In genomic region chr21:45947296-45947695, GRCh38 we compare ENCODE assay signal across 16 cellular contexts. TPM values are rescaled to one million over a fixed set of nuclear protein-coding genes. Genes with fewer than 3 reads are reported as not detected.
A peak's percentile ranks its signal among the peaks of the same experiment; 100 is the strongest.
DNase-seq lines count a peak whose midpoint lies in the region; ATAC-seq, FAIRE-seq and TF ChIP-seq lines count a peak whose summit lies in the region.
"Had no signal": no experiment of that assay in that cellular context is flagged by ENCODE, and none has a peak within 500 bp of the region (broad histone marks: within the 10 kb centered on the region; RNA-seq: fewer than 3 reads in every experiment).

No MANE protein-coding gene starts in this region.

- H3K4me1 ChIP-seq in H1 (replicated peaks in 1 of 4; ENCODE audit: control insufficient read depth in 3 of 4, insufficient read depth in 4 of 4, low read length in 3 of 4) (no peaks in the 10 kb centered on the region; a peak in 1 of 7 replicates), mesenchymal stem cell (ENCODE audit: control insufficient read depth, insufficient read depth, low read depth, low read length) (peaks cover 11% of the 10 kb centered on the region)

- H3K27me3 ChIP-seq in H1 (replicated peaks in 1 of 4; ENCODE audit: control insufficient read depth in 3 of 4, extremely low read depth in 1 of 4, insufficient read depth in 3 of 4, low read length in 3 of 4) (peaks cover 0 to 3% (median 0%) of the 10 kb centered on the region in 4 experiments; a peak in 1 of 7 replicates), mesenchymal stem cell (ENCODE audit: control insufficient read depth in 1 of 2, insufficient read depth in 1 of 2, low read length in 2 of 2) (peaks cover 0 to 5% of the 10 kb centered on the region in 2 experiments)
- H3K27me3 ChIP-seq: BLaER1 treated with 17β-estradiol and CSF1 and Interleukin-3, amounts not matched to agents 10 nM and 100 nM had no signal

- intact Hi-C loops in activated CD4-positive, alpha-beta memory T cell treated with anti-CD3 and anti-CD28 coated beads for 36 hours (cut with micrococcal nuclease), result no loop called here

- H3K79me1 ChIP-seq in H1 (ENCODE audit: low read depth, low read length), result no peaks in the 10 kb centered on the region
- H3K79me1 ChIP-seq in mesenchymal stem cell (replicated peaks; ENCODE audit: low read length, poor library complexity, severe bottlenecking), result no peaks in the 10 kb centered on the region

- no peaks in the 10 kb centered on the region for H3K4me1 Mint-ChIP-seq in stimulated activated memory B cell treated with anti-CD40 and anti-IgM and Interleukin-4, amounts not matched to agents 10 μg/mL and 1 μg/mL and 100 μg/mL, for 72 hours
- H3K4me1 Mint-ChIP-seq in activated CD4-positive, alpha-beta memory T cell treated with anti-CD3 and anti-CD28 coated beads for 36 hours (ENCODE audit: low read depth), result no peaks in the 10 kb centered on the region
- H3K4me1 Mint-ChIP-seq: IgD-negative memory B cell had no signal

- no peak overlapping the region for H2BK120ac ChIP-seq in H1 (replicated peaks; ENCODE audit: low read depth, low read length)
- H2BK120ac ChIP-seq in mesenchymal stem cell (ENCODE audit: low read depth, low read length), result no peak overlapping the region

- H3K56ac ChIP-seq in H1 (replicated peaks; ENCODE audit: insufficient read length, low read depth, low read length), result no peak overlapping the region

- no peaks in the 10 kb centered on the region for H3K23me2 ChIP-seq in H1 (ENCODE audit: low read depth, low read length)

- H3K4ac ChIP-seq in H1 (replicated peaks; ENCODE audit: insufficient read length, low read depth, low read length) (no peak overlapping the region), mesenchymal stem cell (ENCODE audit: low read depth in 1 of 2, low read length in 2 of 2) (no peak overlapping the region)

- H3K9me3 Mint-ChIP-seq in stimulated activated memory B cell treated with anti-CD40 and anti-IgM and Interleukin-4, amounts not matched to agents 10 μg/mL and 1 μg/mL and 100 μg/mL, for 72 hours, result peaks cover 4% of the 10 kb centered on the region
- no peaks in the 10 kb centered on the region for H3K9me3 Mint-ChIP-seq in activated CD4-positive, alpha-beta memory T cell treated with anti-CD3 and anti-CD28 coated beads for 36 hours
- H3K9me3 Mint-ChIP-seq: CD4-positive, CD25-positive, alpha-beta regulatory T cell; H9; IgD-negative memory B cell had no signal

- H3K9me3 ChIP-seq in H1 (ENCODE audit: insufficient read depth in 2 of 2, low read depth in 1 of 2, low read length in 1 of 2), result peaks cover 0 to 3% of the 10 kb centered on the region in 2 experiments; a peak in 1 of 4 replicates
- H3K9me3 ChIP-seq in mesenchymal stem cell (ENCODE audit: control insufficient read depth, low read length), result no peaks in the 10 kb centered on the region

- H3K9ac ChIP-seq in H1 (replicated peaks in 1 of 4; ENCODE audit: extremely low read depth in 1 of 4, low read depth in 3 of 4, low read length in 3 of 4) (no peak overlapping the region), mesenchymal stem cell (ENCODE audit: low read length) (no peak overlapping the region)
- H3K9ac ChIP-seq: BLaER1 treated with 17β-estradiol and CSF1 and Interleukin-3, amounts not matched to agents 10 nM and 100 nM; GM23248 had no signal

- no peak for TF ChIP-seq CTCF in H1 (IDR thresholded peaks at IDR 0.05; ENCODE audit: control extremely low read depth in 1 of 3, insufficient read depth in 1 of 3, low read depth in 1 of 3, low read length in 3 of 3)

- WGBS in H1 (ENCODE audit: extremely low coverage in 1 of 2, insufficient coverage in 1 of 2, insufficient read length in 1 of 2, insufficient replicate concordance in 2 of 2, low coverage in 1 of 2, low lambda C conversion rate in 2 of 2, missing lambda C conversion rate in 1 of 2), 2 experiments, result 96% methylated on average over 16 of the region's 16 CpGs; no CpG with 5 or more reads in 1 of the 2 experiments
- WGBS in mesenchymal stem cell, result 95% methylated on average over 16 of the region's 16 CpGs

- H2AK5ac ChIP-seq in H1 (ENCODE audit: low read depth, low read length) (no peak overlapping the region), mesenchymal stem cell (ENCODE audit: low read length, severe bottlenecking) (no peak overlapping the region)

- H2BK15ac ChIP-seq in H1 (ENCODE audit: low read length), result no peak overlapping the region
- no peak overlapping the region for H2BK15ac ChIP-seq in mesenchymal stem cell (ENCODE audit: low read depth, poor library complexity, severe bottlenecking)

- H3K27ac Mint-ChIP-seq in stimulated activated memory B cell treated with anti-CD40 and anti-IgM and Interleukin-4, amounts not matched to agents 10 μg/mL and 1 μg/mL and 100 μg/mL, for 72 hours, result no peak overlapping the region
- H3K27ac Mint-ChIP-seq in activated CD4-positive, alpha-beta memory T cell treated with anti-CD3 and anti-CD28 coated beads for 36 hours, result no peak overlapping the region
- H3K27ac Mint-ChIP-seq: H9 had no signal

- H3K36me3 ChIP-seq in H1 (ENCODE audit: control insufficient read depth in 2 of 4, insufficient read depth in 4 of 4, low read length in 3 of 4) (no peaks in the 10 kb centered on the region), mesenchymal stem cell (ENCODE audit: control insufficient read depth in 1 of 2, insufficient read depth in 2 of 2, low read depth in 1 of 2, low read length in 2 of 2) (no peaks in the 10 kb centered on the region)
- H3K36me3 ChIP-seq: BLaER1 treated with 17β-estradiol and CSF1 and Interleukin-3, amounts not matched to agents 10 nM and 100 nM had no signal

- H3K4me3 ChIP-seq in H1 (ENCODE audit: extremely low read depth in 1 of 4, insufficient read depth in 2 of 4, low read depth in 3 of 4, low read length in 4 of 4), result no peak overlapping the region
- H3K4me3 ChIP-seq in mesenchymal stem cell (ENCODE audit: insufficient read depth in 1 of 2, low read depth in 1 of 2, low read length in 2 of 2), result no peak overlapping the region
- H3K4me3 ChIP-seq: BLaER1 treated with 17β-estradiol and CSF1 and Interleukin-3, amounts not matched to agents 10 nM and 100 nM; GM23248 had no signal

- no peak for TF ChIP-seq POLR2A in H1 (IDR thresholded peaks at IDR 0.05; ENCODE audit: control extremely low read depth in 1 of 2, low read depth in 2 of 2, low read length in 2 of 2)

- DNase-seq in NCI-H2171 treated with DMSO at 0.1 percent for 48 hours (lab: John Stamatoyannopoulos, UW) (peak; percentile 24), NCI-H2171 (lab: John Stamatoyannopoulos, UW) (no peak), NCI-H345 (lab: John Stamatoyannopoulos, UW) (peak; percentile 25), H1 (ENCODE audit: low read depth in 1 of 2, low spot score in 2 of 2) (no peak), mesenchymal stem cell (no peak)
- no peak for DNase-seq in activated CD4-positive, alpha-beta memory T cell treated with anti-CD3 and anti-CD28 coated beads for 36 hours
- DNase-seq: AML-193; CD4-positive, CD25-positive, alpha-beta regulatory T cell; DMS 273 treated with DMSO at 0.1 percent for 48 hours; GM23248; H9 had no signal

- POLR2A ChIA-PET in H1 (lab: Charles Lee; ENCODE audit: partially characterized antibody), result interaction anchor here (1.3 kb wide), 1 partner anchor 22 kb away, joined by 3 read pairs; no protein-coding TSS in a partner anchor
- POLR2A ChIA-PET in activated CD4-positive, alpha-beta memory T cell treated with anti-CD3 and anti-CD28 coated beads for 36 hours (lab: Charles Lee), result no interaction called here

- H4K91ac ChIP-seq in H1 (replicated peaks; ENCODE audit: insufficient read length, low read length) (no peak overlapping the region), mesenchymal stem cell (ENCODE audit: low read length) (no peak overlapping the region)

- H3K4me3 Mint-ChIP-seq in stimulated activated memory B cell treated with anti-CD40 and anti-IgM and Interleukin-4, amounts not matched to agents 10 μg/mL and 1 μg/mL and 100 μg/mL, for 72 hours, result no peak overlapping the region
- no peak overlapping the region for H3K4me3 Mint-ChIP-seq in activated CD4-positive, alpha-beta memory T cell treated with anti-CD3 and anti-CD28 coated beads for 36 hours
- H3K4me3 Mint-ChIP-seq: CD4-positive, CD25-positive, alpha-beta regulatory T cell; H9; IgD-negative memory B cell had no signal

- H2BK5ac ChIP-seq in H1 (ENCODE audit: low read depth, low read length) (no peak overlapping the region), mesenchymal stem cell (ENCODE audit: low read depth, low read length, poor library complexity, severe bottlenecking) (no peak overlapping the region)

- H3K36me3 Mint-ChIP-seq in stimulated activated memory B cell treated with anti-CD40 and anti-IgM and Interleukin-4, amounts not matched to agents 10 μg/mL and 1 μg/mL and 100 μg/mL, for 72 hours, result no peaks in the 10 kb centered on the region
- no peaks in the 10 kb centered on the region for H3K36me3 Mint-ChIP-seq in activated CD4-positive, alpha-beta memory T cell treated with anti-CD3 and anti-CD28 coated beads for 36 hours
- H3K36me3 Mint-ChIP-seq: CD4-positive, CD25-positive, alpha-beta regulatory T cell had no signal

- H2AFZ ChIP-seq in H1 (ENCODE audit: low read length), result no peak overlapping the region
- no peak overlapping the region for H2AFZ ChIP-seq in mesenchymal stem cell (ENCODE audit: low read depth, low read length)
- H2AFZ ChIP-seq: GM23248 had no signal

- H3K4me2 ChIP-seq in H1 (ENCODE audit: insufficient read depth in 1 of 2, low read depth in 2 of 2, low read length in 2 of 2), result no peak overlapping the region
- no peak overlapping the region for H3K4me2 ChIP-seq in mesenchymal stem cell (ENCODE audit: low read length, poor library complexity, severe bottlenecking)

- H3K18ac ChIP-seq in H1 (ENCODE audit: extremely low read depth, low read length) (no peak overlapping the region), mesenchymal stem cell (ENCODE audit: low read depth in 1 of 2, low read length in 2 of 2) (no peak overlapping the region)

- peak; percentile 4 for ATAC-seq in stimulated activated memory B cell treated with anti-CD40 and anti-IgM and Interleukin-4, amounts not matched to agents 10 μg/mL and 1 μg/mL and 100 μg/mL, for 72 hours
- no peak for ATAC-seq in HG03139 (IDR thresholded peaks at IDR 0.05; ENCODE audit: unreplicated experiment)

- H3K27me3 Mint-ChIP-seq in stimulated activated memory B cell treated with anti-CD40 and anti-IgM and Interleukin-4, amounts not matched to agents 10 μg/mL and 1 μg/mL and 100 μg/mL, for 72 hours, result peaks cover 41% of the 10 kb centered on the region
- peaks cover 7% of the 10 kb centered on the region for H3K27me3 Mint-ChIP-seq in activated CD4-positive, alpha-beta memory T cell treated with anti-CD3 and anti-CD28 coated beads for 36 hours
- H3K27me3 Mint-ChIP-seq: IgD-negative memory B cell had no signal

- no peaks in the 10 kb centered on the region for H3K79me2 ChIP-seq in H1 (ENCODE audit: control insufficient read depth in 1 of 2, insufficient read depth in 2 of 2, low read length in 2 of 2)

- no peak overlapping the region for H2BK20ac ChIP-seq in H1 (ENCODE audit: low read length)

- H3K14ac ChIP-seq in H1 (ENCODE audit: insufficient read length) (no peak overlapping the region), mesenchymal stem cell (ENCODE audit: low read length in 2 of 2) (no peak overlapping the region)

- TF ChIP-seq EP300 in H1 (IDR thresholded peaks at IDR 0.05; ENCODE audit: borderline replicate concordance in 1 of 2, low read depth in 2 of 2, low read length in 2 of 2), result no peak

- no peak for TF ChIP-seq RAD21 in H1 (IDR thresholded peaks at IDR 0.05 in 1 of 2, conservative IDR thresholded peaks at IDR 0.05 in 1 of 2; ENCODE audit: low read depth in 2 of 2, low read length in 2 of 2)

- H3K27ac ChIP-seq in H1 (ENCODE audit: low read depth, low read length) (no peak overlapping the region), mesenchymal stem cell (ENCODE audit: low read length, poor library complexity, severe bottlenecking) (no peak overlapping the region)
- H3K27ac ChIP-seq: 22Rv1; BLaER1 treated with 17β-estradiol and CSF1 and Interleukin-3, amounts not matched to agents 10 nM and 100 nM; GM23248 had no signal

- H2BK12ac ChIP-seq in H1 (ENCODE audit: low read depth, low read length) (no peak overlapping the region), mesenchymal stem cell (ENCODE audit: low read length in 2 of 2) (no peak overlapping the region)

- H4K20me1 ChIP-seq in H1 (replicated peaks in 1 of 2; ENCODE audit: control insufficient read depth in 1 of 2, insufficient read depth in 2 of 2, low read length in 2 of 2), result no peaks in the 10 kb centered on the region

- H3K23ac ChIP-seq in H1 (ENCODE audit: insufficient read length) (no peak overlapping the region), mesenchymal stem cell (ENCODE audit: low read length in 2 of 2) (no peak overlapping the region)

- H4K8ac ChIP-seq in H1 (ENCODE audit: extremely low read depth, insufficient read depth, low read length), result no peak overlapping the region
- H4K8ac ChIP-seq in mesenchymal stem cell (ENCODE audit: low read length), result no peak overlapping the region

- CTCF ChIA-PET in H1 (lab: Charles Lee; ENCODE audit: partially characterized antibody), result interaction anchor here (2.0 kb wide), 1 partner anchor 10 kb away, joined by 5 read pairs; no protein-coding TSS in a partner anchor
- CTCF ChIA-PET in activated CD4-positive, alpha-beta memory T cell treated with anti-CD3 and anti-CD28 coated beads for 36 hours (lab: Charles Lee), result interaction anchor here (0.6 kb wide), 1 partner anchor 206 kb away, joined by 3 read pairs; no protein-coding TSS in a partner anchor

- FAIRE-seq in H1 (lab: Jason Lieb, UNC), result no peak

- no peak overlapping the region for H4K5ac ChIP-seq in H1 (ENCODE audit: insufficient read length, low read depth, low read length)

RNA-seq across cellular contexts. Expression of gene COL6A1, which starts 34.3 kb away (rescaled TPM):
- total RNA-seq in H1 (2021; fragmentation: NEBNext Ultra II Directional; extraction: Animal tissue kit (Norgen Biotek cat#: 25700)), result 100 and 104 TPM in 2 replicates
- polyA plus RNA-seq in H1 (2011; rRNA removed), result 115 and 212 TPM in 2 replicates
- polyA plus RNA-seq in H1 (2011; cell fraction: cytosol; rRNA removed), result 118 TPM
- 658 TPM for polyA plus RNA-seq in H1 (2011; cell fraction: nucleus; rRNA removed)
- polyA plus RNA-seq in H1 (2012, experiment 1 of 2), result 110 to 163 TPM (median 152 TPM) in 4 replicates
- polyA plus RNA-seq in H1 (2012, experiment 2 of 2), result 98.6 TPM
- polyA plus RNA-seq in H1 (2013, experiment 1 of 2), result 176 TPM
- polyA plus RNA-seq in H1 (2013, experiment 2 of 2), result 154 TPM
- polyA minus RNA-seq in H1 (2011; rRNA and poly(A)+ RNA removed), result 32.7 and 35.2 TPM in 2 replicates
- polyA minus RNA-seq in H1 (2011; cell fraction: cytosol; rRNA and poly(A)+ RNA removed), result 53.2 TPM
- polyA minus RNA-seq in H1 (2011; cell fraction: nucleus; rRNA and poly(A)+ RNA removed), result 70.5 TPM
- total RNA-seq in activated CD4-positive, alpha-beta memory T cell treated with anti-CD3 and anti-CD28 coated beads for 36 hours, result under 1 TPM; 0.39 to 0.40 TPM
- polyA plus RNA-seq in mesenchymal stem cell (2013, experiment 1 of 2), result 2,201 TPM
- polyA plus RNA-seq in mesenchymal stem cell (2013, experiment 2 of 2), result 2,173 TPM
- polyA plus RNA-seq: IgD-negative memory B cell had no signal

Comparison
In these comparisons a context has a peak if more than half of its experiments do, and no peak if none do; other contexts are left out.
1. DNase-seq: peak in NCI-H2171 treated with DMSO at 0.1 percent for 48 hours (single experiment) and NCI-H345 (single experiment); none in NCI-H2171 (single experiment), H1 (0 of 2), activated CD4-positive, alpha-beta memory T cell treated with anti-CD3 and anti-CD28 coated beads for 36 hours (single experiment) and mesenchymal stem cell (single experiment).
2. RNA of gene COL6A1, which starts 34.3 kb away (total RNA-seq): 100 to 104 TPM in H1; 0.39 to 0.40 TPM in activated CD4-positive, alpha-beta memory T cell treated with anti-CD3 and anti-CD28 coated beads for 36 hours; every median in the first group is over 10 times any median in the second.